ENCODE assay signal across 1 cellular context in genomic region chr16:28211758-28212531, GRCh38.
TF ChIP-seq lines count a peak whose summit lies in the region.

Gene XPO6 (minus strand): TSS chr16:28211965. CDS start chr16:28211368, 597 bp downstream.

TF ChIP-seq in K562, 482 proteins besides CTCF, POLR2A, EP300 and RAD21 (continued from another document):
- no peak for TF ChIP-seq STAT6 (CRISPR knock-in tag; IDR thresholded peaks at IDR 0.05)
- no peak for TF ChIP-seq XRCC3 (IDR thresholded peaks at IDR 0.05)
- no peak for TF ChIP-seq ZNF77 (CRISPR knock-in tag; IDR thresholded peaks at IDR 0.05)
- no peak for TF ChIP-seq ZNF707 (CRISPR knock-in tag; conservative IDR thresholded peaks at IDR 0.05)
- TF ChIP-seq MIER1 (IDR thresholded peaks at IDR 0.05; ENCODE audit: low read depth), result no peak; the same call in 1 of the 2 replicates
- TF ChIP-seq SETDB1 (IDR thresholded peaks at IDR 0.05; ENCODE audit: low read length), result no peak
- no peak for TF ChIP-seq ZNF785 (CRISPR knock-in tag; IDR thresholded peaks at IDR 0.05)
- TF ChIP-seq CTCFL (IDR thresholded peaks at IDR 0.05; ENCODE audit: borderline replicate concordance, insufficient read depth, low read depth, low read length, poor library complexity, severe bottlenecking), result peak; percentile 30
- no peak for TF ChIP-seq FOXO4 (CRISPR knock-in tag; IDR thresholded peaks at IDR 0.05)
- TF ChIP-seq USF1 (CRISPR knock-in tag; IDR thresholded peaks at IDR 0.05), result peak; percentile 77
- TF ChIP-seq NR2C2 (CRISPR knock-in tag; IDR thresholded peaks at IDR 0.05), result peak; percentile 53; the same call in 1 of the 2 replicates
- peak; percentile 78 for TF ChIP-seq NR2C2 (tag; IDR thresholded peaks at IDR 0.05)
- no peak for TF ChIP-seq HMG20B (CRISPR knock-in tag; IDR thresholded peaks at IDR 0.05)
- no peak for TF ChIP-seq PURB (CRISPR knock-in tag; IDR thresholded peaks at IDR 0.05; ENCODE audit: low read depth)
- peak; percentile 54 for TF ChIP-seq CREB1 (IDR thresholded peaks at IDR 0.05)
- TF ChIP-seq CREB1 (CRISPR knock-in tag; IDR thresholded peaks at IDR 0.05), result peak; percentile 75; the same call in 1 of the 2 replicates
- peak; percentile 21 for TF ChIP-seq KDM5B (IDR thresholded peaks at IDR 0.05; ENCODE audit: insufficient replicate concordance, low read depth, low read length)
- 0 out of 2 replicates have a peak, but pooled peaks have one; percentile 18 for TF ChIP-seq CBX1 (IDR thresholded peaks at IDR 0.05; ENCODE audit: low read depth)
- no peak for TF ChIP-seq PCBP2 (IDR thresholded peaks at IDR 0.05; ENCODE audit: low read depth, low read length, poor library complexity, severe bottlenecking)
- TF ChIP-seq ZNF764 (CRISPR knock-in tag; IDR thresholded peaks at IDR 0.05; ENCODE audit: low read depth), result no peak
- no peak for TF ChIP-seq NFIX (CRISPR knock-in tag; IDR thresholded peaks at IDR 0.05; ENCODE audit: low read depth)
